In the genomic region with DNA sequence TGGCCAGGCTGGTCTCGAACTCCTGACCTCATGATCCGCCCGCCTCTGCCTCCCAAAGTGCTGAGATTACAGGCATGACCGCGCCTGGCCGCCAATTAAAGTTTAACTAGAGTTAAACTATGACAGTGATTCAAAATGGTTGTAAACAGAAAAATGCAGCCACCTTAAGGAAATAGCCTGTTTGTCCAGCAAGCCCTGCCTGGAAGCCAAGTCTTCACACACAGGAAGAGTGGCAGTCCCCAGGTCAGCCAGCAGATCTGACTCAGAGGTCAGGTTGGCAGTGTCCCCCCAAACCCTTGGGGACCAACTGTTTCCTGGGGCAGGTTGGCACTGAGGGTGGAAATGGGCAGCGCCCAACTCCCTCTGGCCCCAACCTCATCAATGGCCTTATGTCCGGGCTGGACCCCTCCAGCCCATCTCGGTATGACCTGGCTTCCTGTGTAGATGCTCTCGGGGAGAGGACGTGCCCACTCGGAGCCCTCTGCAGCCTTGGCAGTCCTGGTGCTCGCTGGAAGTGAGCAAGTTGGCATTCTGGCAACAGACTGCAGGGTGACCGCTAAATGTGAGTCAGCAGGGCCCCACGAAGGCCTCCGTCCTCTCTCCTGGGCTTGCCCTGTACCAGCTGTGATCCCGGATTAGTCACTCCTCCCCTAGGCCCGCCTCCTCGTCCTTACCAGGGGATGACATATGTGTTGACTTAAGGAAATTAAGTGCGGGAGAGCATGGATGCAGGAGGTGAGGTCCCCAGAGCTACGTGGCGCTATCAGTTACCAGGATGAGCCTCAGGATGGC, we compare ENCODE assay signal across 8 cellular contexts. TPM values are rescaled to one million over a fixed set of nuclear protein-coding genes. Genes with fewer than 3 reads are reported as not detected.
A peak's percentile ranks its signal among the peaks of the same experiment; 100 is the strongest.
DNase-seq lines count a peak whose midpoint lies in the region; ATAC-seq, FAIRE-seq and TF ChIP-seq lines count a peak whose summit lies in the region.

No MANE protein-coding gene starts in this region.

- peak overlapping the region; percentile 62 for H3K4me3 ChIP-seq in A549
- peak overlapping the region; percentile 41 for H3K4me3 ChIP-seq in colonic mucosa

- no peaks in the 10 kb centered on the region for H3K36me3 ChIP-seq in colonic mucosa

- intact Hi-C loops in colonic mucosa (cut with DNase I) = loop anchor here (5.0 kb wide), 1 partner anchor 140 kb away; no protein-coding TSS in a partner anchor

- no peaks in the 10 kb centered on the region for H3K27me3 ChIP-seq in colonic mucosa

- H3K27ac ChIP-seq in A549 = peak overlapping the region; percentile 94 to 96
- peak overlapping the region; percentile 96 for H3K27ac ChIP-seq in colonic mucosa

- 10% methylated on average over 13 of the region's 22 CpGs for WGBS in A549 (ENCODE audit: missing lambda C conversion rate)

- no peak for FAIRE-seq in A549 (lab: Jason Lieb, UNC)

- peak overlapping the region; percentile 93 to 94 for H3K9ac ChIP-seq in colonic mucosa (ENCODE audit: low read depth in 2 of 2, low read length in 2 of 2)

- DNase-seq in A549 (ENCODE audit: low read depth in 1 of 2, low spot score in 1 of 2) = peak; percentile 88 to 96
- DNase-seq in NCI-H345 treated with DMSO at 0.1 percent for 48 hours (lab: John Stamatoyannopoulos, UW; ENCODE audit: unreplicated experiment) = peak; percentile 66
- DNase-seq in colonic mucosa = peak; percentile 96
- peak; percentile 96 for DNase-seq in kidney glomerular epithelial cell (lab: John Stamatoyannopoulos, UW)
- DNase-seq in stimulated activated CD4-positive, alpha-beta T cell treated with anti-CD3 and anti-CD28 coated beads, Interleukin-15, amount 100 ng/mL, for 24 hours = peak; percentile 84

- ATAC-seq in A549 (peak; percentile 92 to 94), GM18868 (IDR thresholded peaks at IDR 0.05; ENCODE audit: unreplicated experiment) (peak; percentile 65), HG03159 (IDR thresholded peaks at IDR 0.05; ENCODE audit: unreplicated experiment) (peak; percentile 55)
- peak; percentile 59 to 75 for ATAC-seq in activated CD4-positive, CD25-positive, alpha-beta regulatory T cell treated with anti-CD3 and anti-CD28 coated beads, Interleukin-2, amount 50 U/mL, for 24 hours

- no peak for TF ChIP-seq EP300 in A549 (IDR thresholded peaks at IDR 0.05)

- peak overlapping the region; percentile 92 for H3K4me2 ChIP-seq in A549

- CTCF ChIA-PET in A549 (lab: Yijun Ruan, JAX) = interaction anchor here (0.7 to 8.4 kb wide), 23 partner anchors 10 to 467 kb away, joined by 3 to 111 read pairs (median 3); partner anchors contain the start of genes HSP90AB1, MYMX, SLC29A1 and VEGFA

- H3K4me1 ChIP-seq in A549 = peaks cover 39% of the 10 kb centered on the region
- no peaks in the 10 kb centered on the region for H3K4me1 ChIP-seq in colonic mucosa

- POLR2A ChIA-PET in A549 (lab: Yijun Ruan, JAX) = interaction anchor here (1.1 to 1.3 kb wide), 2 partner anchors 9 to 13 kb away, joined by 4 to 27 read pairs; partner anchors contain the start of gene HSP90AB1

- H3K9me3 ChIP-seq in A549 = no peaks in the 10 kb centered on the region
- H3K9me3 ChIP-seq in colonic mucosa = no peaks in the 10 kb centered on the region

- TF ChIP-seq CTCF in A549 (IDR thresholded peaks at IDR 0.05) (no peak), colonic mucosa (IDR thresholded peaks at IDR 0.05) (no peak)

- TF ChIP-seq POLR2A in A549 (IDR thresholded peaks at IDR 0.05; ENCODE audit: low read length) = peak; percentile 47; the same call in 1 of the 2 replicates

- no peak for TF ChIP-seq RAD21 in A549 (conservative IDR thresholded peaks at IDR 0.05 in 1 of 2, IDR thresholded peaks at IDR 0.05 in 1 of 2)

TF ChIP-seq in A549, 52 proteins besides CTCF, POLR2A, EP300 and RAD21:
- TF ChIP-seq NFE2L2 (conservative IDR thresholded peaks at IDR 0.05; ENCODE audit: low read length) = no peak
- peak; percentile 67 for TF ChIP-seq PBX3 (IDR thresholded peaks at IDR 0.05)
- peak; percentile 42; the same call in 1 of the 2 replicates for TF ChIP-seq JUNB (IDR thresholded peaks at IDR 0.05)
- no peak for TF ChIP-seq HDAC2 (IDR thresholded peaks at IDR 0.05)
- peak; percentile 33; the same call in 1 of the 2 replicates for TF ChIP-seq FOSL2 (IDR thresholded peaks at IDR 0.05)
- peak; percentile 90 for TF ChIP-seq FOSL2 (CRISPR knock-in tag; IDR thresholded peaks at IDR 0.05)
- 0 out of 3 replicates have a peak, but pooled peaks have one; percentile 12 for TF ChIP-seq BCL3 (IDR thresholded peaks at IDR 0.05)
- TF ChIP-seq MAFK (IDR thresholded peaks at IDR 0.05; ENCODE audit: partially characterized antibody) = peak; percentile 56

RNA-seq across cellular contexts. Expression of gene HSP90AB1, which starts 9.7 kb away (rescaled TPM):
- polyA plus RNA-seq in A549 (2011; rRNA removed) (1,080 and 1,155 TPM in 2 replicates), A549 (2017; fragmentation: RNase III; extraction: RNeasy Plus Mini Kit Qiagen cat#74134 plus additional on column Dnase treatment) (1,076 to 1,211 TPM (median 1,136 TPM) in 3 replicates)
- polyA plus RNA-seq in A549 (2012; cell fraction: cytosol; rRNA removed) = 735 and 808 TPM in 2 replicates
- polyA plus RNA-seq in A549 (2012; cell fraction: nucleus; rRNA removed) = 712 and 1,059 TPM in 2 replicates
- 601 and 692 TPM in 2 replicates for polyA minus RNA-seq in A549 (2011; rRNA and poly(A)+ RNA removed)
- 1,000 to 10,000 TPM in 1 of 2 donors, 100 to 1,000 TPM in 1; 409 to 1,163 TPM for total RNA-seq in colonic mucosa

RNA-seq across cellular contexts. Expression of gene SLC29A1, which starts 13.8 kb away (rescaled TPM):
- polyA plus RNA-seq in A549 (2011; rRNA removed) (72.3 and 80.0 TPM in 2 replicates), A549 (2017; fragmentation: RNase III; extraction: RNeasy Plus Mini Kit Qiagen cat#74134 plus additional on column Dnase treatment) (45.6 to 49.1 TPM (median 47.1 TPM) in 3 replicates)
- polyA plus RNA-seq in A549 (2012; cell fraction: cytosol; rRNA removed) = 112 and 143 TPM in 2 replicates
- 227 and 245 TPM in 2 replicates for polyA plus RNA-seq in A549 (2012; cell fraction: nucleus; rRNA removed)
- polyA minus RNA-seq in A549 (2011; rRNA and poly(A)+ RNA removed) = 114 and 138 TPM in 2 replicates
- 10 to 100 TPM; 17.0 to 19.1 TPM for total RNA-seq in colonic mucosa

RNA-seq across cellular contexts. Expression of gene SLC35B2, which starts 20.1 kb away (rescaled TPM):
- polyA plus RNA-seq in A549 (2011; rRNA removed) (44.5 and 61.4 TPM in 2 replicates), A549 (2017; fragmentation: RNase III; extraction: RNeasy Plus Mini Kit Qiagen cat#74134 plus additional on column Dnase treatment) (38.7 to 45.6 TPM (median 45.5 TPM) in 3 replicates)
- 56.6 and 84.2 TPM in 2 replicates for polyA plus RNA-seq in A549 (2012; cell fraction: cytosol; rRNA removed)
- 60.0 and 63.0 TPM in 2 replicates for polyA plus RNA-seq in A549 (2012; cell fraction: nucleus; rRNA removed)
- 44.0 and 52.2 TPM in 2 replicates for polyA minus RNA-seq in A549 (2011; rRNA and poly(A)+ RNA removed)
- 10 to 100 TPM; 42.7 to 52.2 TPM for total RNA-seq in colonic mucosa

RNA-seq across cellular contexts. Expression of gene MYMX, which starts 20.5 kb away (rescaled TPM):
- not detected in 2 replicates for polyA plus RNA-seq in A549 (2011; rRNA removed)
- 0.11 and 0.12 TPM in 2 replicates for polyA plus RNA-seq in A549 (2012; cell fraction: cytosol; rRNA removed)
- polyA plus RNA-seq in A549 (2012; cell fraction: nucleus; rRNA removed) = 0.24 TPM in 1 of 2 replicates, not detected in the other
- polyA plus RNA-seq in A549 (2017; fragmentation: RNase III; extraction: RNeasy Plus Mini Kit Qiagen cat#74134 plus additional on column Dnase treatment) = not detected in 3 replicates
- polyA minus RNA-seq in A549 (2011; rRNA and poly(A)+ RNA removed) = not detected in 2 replicates
- total RNA-seq in colonic mucosa = not detected

RNA-seq across cellular contexts. Expression of gene NFKBIE, which starts 28.1 kb away (rescaled TPM):
- 6.2 and 6.3 TPM in 2 replicates for polyA plus RNA-seq in A549 (2011; rRNA removed)
- 8.2 and 10.8 TPM in 2 replicates for polyA plus RNA-seq in A549 (2012; cell fraction: cytosol; rRNA removed)
- 13.6 and 19.5 TPM in 2 replicates for polyA plus RNA-seq in A549 (2012; cell fraction: nucleus; rRNA removed)
- polyA plus RNA-seq in A549 (2017; fragmentation: RNase III; extraction: RNeasy Plus Mini Kit Qiagen cat#74134 plus additional on column Dnase treatment) = 5.6 to 9.1 TPM (median 6.0 TPM) in 3 replicates
- 2.8 and 4.1 TPM in 2 replicates for polyA minus RNA-seq in A549 (2011; rRNA and poly(A)+ RNA removed)
- 10 to 100 TPM; 11.9 to 18.8 TPM for total RNA-seq in colonic mucosa

Comparison
In these comparisons a context has a peak if more than half of its experiments do, and no peak if none do; other contexts are left out.
1. Peak in every context shown above with its lines: DNase-seq, ATAC-seq, H3K4me3 ChIP-seq and H3K27ac ChIP-seq.